Comparison of ENCODE assay signal across 1 cellular context in the genomic region with DNA sequence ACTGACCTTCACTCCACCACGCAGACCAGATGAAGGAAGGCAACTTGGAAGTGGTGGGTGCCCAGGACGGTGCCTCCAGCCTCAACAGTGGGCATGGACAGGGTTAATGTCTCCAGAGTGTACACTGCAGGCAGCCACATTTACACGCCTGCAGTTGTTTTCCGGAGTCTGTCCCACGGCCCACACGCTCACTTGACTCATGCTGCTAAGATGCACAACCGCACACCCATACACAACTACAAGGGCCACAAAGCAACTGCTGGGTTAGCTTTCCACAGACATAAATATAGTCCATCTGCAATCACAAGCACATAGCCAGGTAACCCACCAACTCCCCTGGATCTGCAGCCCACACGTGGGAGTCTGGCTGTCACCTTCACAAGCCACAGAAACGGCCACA.
TF ChIP-seq lines count a peak whose summit lies in the region.

No MANE protein-coding gene starts in this region.

TF ChIP-seq in IMR-90, 13 proteins besides CTCF, POLR2A, EP300 and RAD21:
- no peak for TF ChIP-seq SMC3 (IDR thresholded peaks at IDR 0.05; ENCODE audit: low read depth, low read length)
- TF ChIP-seq NFE2L2 (IDR thresholded peaks at IDR 0.05; ENCODE audit: low read depth, low read length) = no peak
- TF ChIP-seq, protein P1, sequence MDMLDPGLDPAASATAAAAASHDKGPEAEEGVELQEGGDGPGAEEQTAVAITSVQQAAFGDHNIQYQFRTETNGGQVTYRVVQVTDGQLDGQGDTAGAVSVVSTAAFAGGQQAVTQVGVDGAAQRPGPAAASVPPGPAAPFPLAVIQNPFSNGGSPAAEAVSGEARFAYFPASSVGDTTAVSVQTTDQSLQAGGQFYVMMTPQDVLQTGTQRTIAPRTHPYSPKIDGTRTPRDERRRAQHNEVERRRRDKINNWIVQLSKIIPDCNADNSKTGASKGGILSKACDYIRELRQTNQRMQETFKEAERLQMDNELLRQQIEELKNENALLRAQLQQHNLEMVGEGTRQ (IDR thresholded peaks at IDR 0.05; ENCODE audit: low read depth, low read length) = no peak
- no peak for TF ChIP-seq MAZ (IDR thresholded peaks at IDR 0.05; ENCODE audit: borderline replicate concordance, low read depth, low read length)
- TF ChIP-seq RFX5 (IDR thresholded peaks at IDR 0.05; ENCODE audit: low read depth, low read length) = no peak
- no peak for TF ChIP-seq FOS (IDR thresholded peaks at IDR 0.05; ENCODE audit: low read depth, low read length)
- no peak for TF ChIP-seq MXI1 (IDR thresholded peaks at IDR 0.05; ENCODE audit: borderline replicate concordance, low read depth, low read length)
- TF ChIP-seq CEBPB (IDR thresholded peaks at IDR 0.05; ENCODE audit: low read depth, low read length) = no peak
- no peak for TF ChIP-seq ELK1 (IDR thresholded peaks at IDR 0.05; ENCODE audit: borderline replicate concordance, low read depth, low read length)
- TF ChIP-seq RCOR1 (IDR thresholded peaks at IDR 0.05; ENCODE audit: insufficient replicate concordance, low read length) = no peak
- no peak for TF ChIP-seq MAFK (IDR thresholded peaks at IDR 0.05; ENCODE audit: low read depth, low read length)
- no peak for TF ChIP-seq CHD1 (IDR thresholded peaks at IDR 0.05; ENCODE audit: low read depth, low read length)
- TF ChIP-seq BHLHE40 (IDR thresholded peaks at IDR 0.05; ENCODE audit: low read depth, low read length) = no peak
